ENCODE assay signal across 8 cellular contexts in the genomic region with DNA sequence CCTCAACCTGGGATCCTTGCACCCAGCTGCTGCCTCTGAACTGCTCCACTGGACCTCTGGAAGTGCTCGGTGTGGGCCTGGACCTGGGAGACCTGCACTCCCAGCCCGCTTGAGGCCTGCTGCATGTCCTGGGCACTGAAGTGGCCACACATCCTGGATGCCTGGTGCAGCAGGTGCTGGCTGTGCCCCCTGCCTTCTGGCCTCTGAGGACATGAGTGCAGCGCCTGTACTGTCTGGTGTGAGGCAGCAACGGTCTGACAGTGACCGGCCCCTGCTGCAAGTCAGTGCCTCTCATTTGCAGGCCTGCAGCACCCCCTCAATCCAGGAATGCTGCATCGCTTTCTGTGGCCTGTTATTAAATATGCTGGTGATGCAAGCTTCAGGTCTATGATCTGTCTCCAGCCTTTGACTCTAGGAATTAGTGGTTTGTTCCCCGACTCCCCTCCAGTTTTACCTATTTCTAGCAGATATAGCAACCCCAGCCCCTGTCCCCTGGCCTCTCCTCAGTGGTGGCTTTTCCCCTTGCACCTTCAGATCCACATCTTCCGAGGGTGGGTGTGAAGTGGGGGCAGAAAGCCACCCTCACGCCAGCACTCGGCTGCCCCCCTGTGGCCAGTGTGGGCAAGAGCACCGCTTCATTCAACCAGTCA. TPM values are rescaled to one million over a fixed set of nuclear protein-coding genes. Genes with fewer than 3 reads are reported as not detected.
DNase-seq lines count a peak whose midpoint lies in the region; ATAC-seq and TF ChIP-seq lines count a peak whose summit lies in the region.

No MANE protein-coding gene starts in this region.

- in situ Hi-C loops in gastrocnemius medialis (cut with MboI; ENCODE audit: low sequenced_read_pairs in 4 of 4) = loop anchor here (5.0 to 10.0 kb wide), 2 partner anchors 56 to 58 kb away; no protein-coding TSS in a partner anchor

- no peaks in the 10 kb centered on the region for H3K27me3 ChIP-seq in gastrocnemius medialis

- H3K36me3 Mint-ChIP-seq in activated naive CD8-positive, alpha-beta T cell treated with anti-CD3 and anti-CD28 coated beads for 36 hours = no peaks in the 10 kb centered on the region

- H3K27ac Mint-ChIP-seq in activated naive CD8-positive, alpha-beta T cell treated with anti-CD3 and anti-CD28 coated beads for 36 hours = no peak overlapping the region

- peak; percentile 76 for DNase-seq in EH (ENCODE audit: low read depth)
- DNase-seq in SW480 (ENCODE audit: low spot score) = peak; percentile 54
- DNase-seq in activated naive CD8-positive, alpha-beta T cell treated with anti-CD3 and anti-CD28 coated beads for 36 hours = peak; percentile 71
- peak; percentile 65 for DNase-seq in left cardiac atrium
- peak in 1 of 2 donors; percentile 48 for DNase-seq in gastrocnemius medialis

- H3K4me1 ChIP-seq in gastrocnemius medialis = peaks cover 52 to 62% of the 10 kb centered on the region in 2 donors

- H3K4me3 ChIP-seq in gastrocnemius medialis = no peak overlapping the region

- no peak for TF ChIP-seq POLR2A in gastrocnemius medialis (IDR thresholded peaks at IDR 0.05)

- ATAC-seq in left cardiac atrium = peak; percentile 50 to 56
- ATAC-seq in gastrocnemius medialis = peak; percentile 22 to 32
- no peak for ATAC-seq in GM18870 (IDR thresholded peaks at IDR 0.05; ENCODE audit: unreplicated experiment)
- ATAC-seq in GM18498 (IDR thresholded peaks at IDR 0.05; ENCODE audit: unreplicated experiment) = no peak

- H3K9me3 ChIP-seq in KOPT-K1 (ENCODE audit: insufficient read depth, low read length, poor library complexity, severe bottlenecking) = no peaks in the 10 kb centered on the region
- no peaks in the 10 kb centered on the region for H3K9me3 ChIP-seq in gastrocnemius medialis

- H3K36me3 ChIP-seq in KOPT-K1 (ENCODE audit: insufficient read depth, low read length) (peaks cover 14% of the 10 kb centered on the region), gastrocnemius medialis (peaks cover 0 to 2% of the 10 kb centered on the region in 2 donors)

- H3K4me3 Mint-ChIP-seq in activated naive CD8-positive, alpha-beta T cell treated with anti-CD3 and anti-CD28 coated beads for 36 hours = no peak overlapping the region

- H3K27me3 Mint-ChIP-seq in activated naive CD8-positive, alpha-beta T cell treated with anti-CD3 and anti-CD28 coated beads for 36 hours = peaks cover 9% of the 10 kb centered on the region

- TF ChIP-seq CTCF in gastrocnemius medialis (IDR thresholded peaks at IDR 0.05 in 4 of 5, conservative IDR thresholded peaks at IDR 0.05 in 1 of 5) = peak; percentile 94 to 98 (median 96)

- H3K4me1 Mint-ChIP-seq in activated naive CD8-positive, alpha-beta T cell treated with anti-CD3 and anti-CD28 coated beads for 36 hours = peaks cover 9% of the 10 kb centered on the region

- intact Hi-C loops in left cardiac atrium (cut with DNase I) (loop anchor here (1.0 to 5.0 kb wide), 4 partner anchors 39 to 81 kb away; no protein-coding TSS in a partner anchor), gastrocnemius medialis (cut with DNase I; ENCODE audit: low total_unique reads) (loop anchor here (1.0 kb wide), 1 partner anchor 58 kb away; no protein-coding TSS in a partner anchor)

- H3K9me3 Mint-ChIP-seq in activated naive CD8-positive, alpha-beta T cell treated with anti-CD3 and anti-CD28 coated beads for 36 hours = no peaks in the 10 kb centered on the region

- peak overlapping the region; percentile 17 for H3K27ac ChIP-seq in KOPT-K1 (ENCODE audit: low read depth, low read length, poor library complexity, severe bottlenecking)
- H3K27ac ChIP-seq in gastrocnemius medialis = peak overlapping the region; percentile 56 to 77 (median 67)

RNA-seq across cellular contexts. Expression of a gene that starts 3.6 kb away (rescaled TPM):
- total RNA-seq in activated naive CD8-positive, alpha-beta T cell treated with anti-CD3 and anti-CD28 coated beads for 36 hours = not detected
- total RNA-seq in left cardiac atrium (under 1 TPM in 1 of 2 donors, not detected in 1; 0.27 TPM), gastrocnemius medialis (not detected)

RNA-seq across cellular contexts. Expression of a gene that starts 13.3 kb away (rescaled TPM):
- 10 to 100 TPM; 39.8 to 41.2 TPM for total RNA-seq in activated naive CD8-positive, alpha-beta T cell treated with anti-CD3 and anti-CD28 coated beads for 36 hours
- total RNA-seq in left cardiac atrium = 10 to 100 TPM; 25.2 to 28.7 TPM
- total RNA-seq in gastrocnemius medialis = 10 to 100 TPM; 23.3 to 49.4 (median 37.3) TPM

RNA-seq across cellular contexts. Expression of a gene that starts 31.9 kb away (rescaled TPM):
- total RNA-seq in activated naive CD8-positive, alpha-beta T cell treated with anti-CD3 and anti-CD28 coated beads for 36 hours = 10 to 100 TPM; 88.0 to 92.6 TPM
- 100 to 1,000 TPM in 1 of 2 donors, 10 to 100 TPM in 1; 85.6 to 172 TPM for total RNA-seq in left cardiac atrium
- total RNA-seq in gastrocnemius medialis = 100 to 1,000 TPM in 2 of 4 donors, 10 to 100 TPM in 2; 36.3 to 248 (median 90.1) TPM

Comparison
In these comparisons a context has a peak if more than half of its experiments do, and no peak if none do; other contexts are left out.
1. ATAC-seq: peak in left cardiac atrium (2 of 2) and gastrocnemius medialis (2 of 2); none in GM18870 (single experiment) and GM18498 (single experiment).